10 cellular contexts compared by ENCODE assay signal in genomic region chr18:23311346-23312103, GRCh38.
DNase-seq lines count a peak whose midpoint lies in the region; ATAC-seq and TF ChIP-seq lines count a peak whose summit lies in the region.
"Had no signal": no experiment of that assay in that cellular context is flagged by ENCODE, and none has a peak within 500 bp of the region (broad histone marks: within the 10 kb centered on the region; RNA-seq: fewer than 3 reads in every experiment).

No MANE protein-coding gene starts in this region.

- DNase-seq in AG08395 (ENCODE audit: low spot score) (peak; percentile 76), RWPE1 (ENCODE audit: low spot score) (peak; percentile 49), fibroblast of gingiva (ENCODE audit: low read depth) (peak; percentile 89), NCI-H1436 treated with DMSO at 0.1 percent for 48 hours (lab: John Stamatoyannopoulos, UW) (no peak)
- no peak for DNase-seq in stimulated activated CD4-positive, alpha-beta T cell treated with anti-CD3 and anti-CD28 coated beads, Interleukin-12 subunit alpha, Interleukin-12 subunit beta, amount 100 ng/mL, for 4 hours
- DNase-seq in stimulated activated CD4-positive, alpha-beta T cell treated with anti-CD3 and anti-CD28 coated beads, Interleukin-1b, Interleukin-23, amount 100 ng/mL, for 48 hours = no peak
- DNase-seq: activated gamma-delta T cell treated with Interleukin-2 at 50 U/mL for 16 hours, NCI-H1930 had no signal

- POLR2A ChIA-PET in RWPE1 (lab: Yijun Ruan, JAX; ENCODE audit: low non-redundant PET) = no interaction called here

- peaks cover 34% of the 10 kb centered on the region for H3K4me1 Mint-ChIP-seq in nephron

- no peak for ATAC-seq in GM19023 (IDR thresholded peaks at IDR 0.05; ENCODE audit: unreplicated experiment)

- H3K4me3 Mint-ChIP-seq in nephron = no peak overlapping the region

- TF ChIP-seq CTCF in RWPE1 (conservative IDR thresholded peaks at IDR 0.05; ENCODE audit: low read depth) (no peak), nephron (IDR thresholded peaks at IDR 0.05; ENCODE audit: unreplicated experiment in 3 of 3) (no peak)

- H3K27ac Mint-ChIP-seq in nephron = peak overlapping the region in 2 of 3 experiments; percentile 5 to 48

- CTCF ChIA-PET in RWPE1 (lab: Yijun Ruan, JAX) = no interaction called here

- H3K27ac ChIP-seq in RWPE1 = peak overlapping the region; percentile 94

- peaks cover 12% of the 10 kb centered on the region for H3K36me3 Mint-ChIP-seq in nephron (ENCODE audit: low read depth)

- no peaks in the 10 kb centered on the region for H3K9me3 Mint-ChIP-seq in nephron

- no peaks in the 10 kb centered on the region for H3K27me3 Mint-ChIP-seq in nephron (ENCODE audit: low read depth)

Comparison
In these comparisons a context has a peak if more than half of its experiments do, and no peak if none do; other contexts are left out.
1. DNase-seq: peak in AG08395 (single experiment), RWPE1 (single experiment) and fibroblast of gingiva (single experiment); none in NCI-H1436 treated with DMSO at 0.1 percent for 48 hours (single experiment), stimulated activated CD4-positive, alpha-beta T cell treated with anti-CD3 and anti-CD28 coated beads, Interleukin-12 subunit alpha, Interleukin-12 subunit beta, amount 100 ng/mL, for 4 hours (single experiment) and stimulated activated CD4-positive, alpha-beta T cell treated with anti-CD3 and anti-CD28 coated beads, Interleukin-1b, Interleukin-23, amount 100 ng/mL, for 48 hours (single experiment).